19 cellular contexts compared by ENCODE assay signal in the genomic region with DNA sequence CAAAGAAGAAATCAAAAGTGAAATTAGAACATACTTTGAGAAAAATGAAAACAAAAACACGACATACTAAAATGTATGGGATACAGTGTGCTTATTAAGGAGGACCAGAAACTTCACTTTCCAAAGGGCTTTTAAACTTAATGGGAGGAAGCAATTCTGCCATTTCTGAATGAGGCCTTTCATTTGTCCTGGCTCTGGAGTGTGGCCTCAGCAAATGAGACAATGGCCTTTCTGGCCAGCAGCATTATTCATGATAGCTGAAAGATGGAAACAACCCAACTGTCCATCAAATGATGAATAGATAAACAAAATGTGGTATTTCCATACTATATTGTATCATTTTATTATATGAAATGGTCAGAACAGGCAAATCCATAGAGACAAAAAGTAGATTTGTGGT.
DNase-seq lines count a peak whose midpoint lies in the region; ATAC-seq, FAIRE-seq and TF ChIP-seq lines count a peak whose summit lies in the region.
"Had no signal": no experiment of that assay in that cellular context is flagged by ENCODE, and none has a peak within 500 bp of the region (broad histone marks: within the 10 kb centered on the region; RNA-seq: fewer than 3 reads in every experiment).

No MANE protein-coding gene starts in this region.

- ATAC-seq in HepG2 (no peak), HG03045 (IDR thresholded peaks at IDR 0.05; ENCODE audit: unreplicated experiment) (no peak)

- H3K9ac ChIP-seq in HepG2 (ENCODE audit: insufficient read depth, low read depth, low read length) = no peak overlapping the region

- no peak for TF ChIP-seq RAD21 in HepG2 (CRISPR knock-in tag; IDR thresholded peaks at IDR 0.05)

- intact Hi-C loops in posterior cingulate gyrus (cut with DNase I) = no loop called here
- intact Hi-C loops in HepG2 (cut with micrococcal nuclease; ENCODE audit: unreplicated experiment) = no loop called here

- TF ChIP-seq CTCF in endothelial cell (IDR thresholded peaks at IDR 0.05; ENCODE audit: unreplicated experiment) (no peak), HepG2 (CRISPR knock-in tag; IDR thresholded peaks at IDR 0.05) (no peak)

- no peaks in the 10 kb centered on the region for H3K79me2 ChIP-seq in HepG2 (ENCODE audit: insufficient read depth, low read length)

- DNase-seq in C1 segment of cervical spinal cord (lab: John Stamatoyannopoulos, UW) = peak in 8 of 14 donors; percentile 2 to 19 (median 10)
- peak in 45 of 61 donors; percentile 0 to 78 (median 24) for DNase-seq in caudate nucleus (lab: John Stamatoyannopoulos, UW)
- DNase-seq in medulla oblongata (ENCODE audit: extremely low spot score) = peak; percentile 90
- peak in 6 of 10 donors; percentile 12 to 82 (median 28) for DNase-seq in posterior cingulate gyrus
- no peak for DNase-seq in NCI-H187 treated with DMSO at 0.1 percent for 48 hours (lab: John Stamatoyannopoulos, UW)
- DNase-seq in endothelial cell (ENCODE audit: low spot score) = no peak
- no peak for DNase-seq in HepG2 (ENCODE audit: low spot score)
- DNase-seq: Caco-2; DMS153; IMR-90; Karpas-422; MG63; NCI-H1092; NCI-H526 treated with DMSO at 0.1 percent for 48 hours; NK-92 treated with Interleukin-12 subunit alpha and Interleukin-12 subunit beta, amount 100 ng/mL, for 24 hours; RPMI8226; SIG-M5 had no signal

- H3K9me3 ChIP-seq in HepG2 (ENCODE audit: low read length) = no peaks in the 10 kb centered on the region
- H3K9me3 ChIP-seq: Caco-2, HAP-1, MG63 had no signal

- TF ChIP-seq EP300 in HepG2 (IDR thresholded peaks at IDR 0.05; ENCODE audit: low read depth in 2 of 2, low read length in 2 of 2) (no peak), HepG2 (CRISPR knock-in tag; IDR thresholded peaks at IDR 0.05; ENCODE audit: borderline replicate concordance) (no peak)

- CTCF ChIA-PET in HepG2 (lab: Yijun Ruan, JAX; ENCODE audit: low intra/inter-chr PET ratio, low total read pairs) = no interaction called here

- H3K36me3 Mint-ChIP-seq in endothelial cell (ENCODE audit: low read depth, unreplicated experiment) = no peaks in the 10 kb centered on the region

- POLR2A ChIA-PET in HepG2 (lab: Yijun Ruan, JAX) = no interaction called here

- H3K4me1 Mint-ChIP-seq in endothelial cell (ENCODE audit: unreplicated experiment) = no peaks in the 10 kb centered on the region

- no peak overlapping the region for H3K4me2 ChIP-seq in HepG2 (ENCODE audit: low read depth, low read length)

- H3K27me3 Mint-ChIP-seq in endothelial cell (ENCODE audit: unreplicated experiment) = peaks cover 2% of the 10 kb centered on the region

- no peak for TF ChIP-seq POLR2A in HepG2 (IDR thresholded peaks at IDR 0.05; ENCODE audit: insufficient read depth in 1 of 2, low read depth in 2 of 2, low read length in 2 of 2)

- in situ Hi-C loops in HepG2 (cut with HindIII; ENCODE audit: extremely low pct_ligation_motif_present, low pct_unique_long_range_greater_than_20kb) = no loop called here

- FAIRE-seq in HepG2 (lab: Jason Lieb, UNC) = no peak

- WGBS in HepG2 (ENCODE audit: low lambda C conversion rate) = 54% methylated on average over 1 of the region's 1 CpG

- H3K27ac ChIP-seq in caudate nucleus (ENCODE audit: low read depth, low read length) (peak overlapping the region; percentile 24), HepG2 (ENCODE audit: extremely low read length, insufficient read depth, low read length) (no peak overlapping the region)

- no peaks in the 10 kb centered on the region for H4K20me1 ChIP-seq in HepG2 (ENCODE audit: insufficient read depth, low read length)

- no peak overlapping the region for H3K4me3 Mint-ChIP-seq in endothelial cell (ENCODE audit: unreplicated experiment)

- no peak overlapping the region for H3K27ac Mint-ChIP-seq in endothelial cell (ENCODE audit: unreplicated experiment)

- no peaks in the 10 kb centered on the region for H3K4me1 ChIP-seq in HepG2 (ENCODE audit: insufficient read depth, low read length)
- H3K4me1 ChIP-seq: Caco-2, HAP-1 had no signal

- H3K36me3 ChIP-seq in HepG2 (replicated peaks in 1 of 2; ENCODE audit: control insufficient read depth in 1 of 2, insufficient read depth in 2 of 2, low read length in 2 of 2) = no peaks in the 10 kb centered on the region
- H3K36me3 ChIP-seq: HAP-1, MG63 had no signal

- no peak overlapping the region for H3K4me3 ChIP-seq in HepG2 (replicated peaks in 1 of 3; ENCODE audit: insufficient read depth in 1 of 3, low read depth in 2 of 3, low read length in 3 of 3)
- H3K4me3 ChIP-seq: HAP-1, MG63 had no signal

- no peak overlapping the region for H2AFZ ChIP-seq in HepG2 (ENCODE audit: low read length)

- H3K27me3 ChIP-seq in HepG2 (ENCODE audit: control insufficient read depth in 1 of 2, insufficient read depth in 2 of 2, low read length in 2 of 2) = no peaks in the 10 kb centered on the region
- H3K27me3 ChIP-seq: MG63 had no signal

- H3K9me3 Mint-ChIP-seq in endothelial cell (ENCODE audit: unreplicated experiment) = no peaks in the 10 kb centered on the region

- no TSS peak for BruUV-seq in HepG2 (replicated peaks; lab: Mats Ljungman, UMichigan)

TF ChIP-seq in HepG2, 621 proteins besides CTCF, POLR2A, EP300 and RAD21 (continues in another document):
- TF ChIP-seq, protein P1, sequence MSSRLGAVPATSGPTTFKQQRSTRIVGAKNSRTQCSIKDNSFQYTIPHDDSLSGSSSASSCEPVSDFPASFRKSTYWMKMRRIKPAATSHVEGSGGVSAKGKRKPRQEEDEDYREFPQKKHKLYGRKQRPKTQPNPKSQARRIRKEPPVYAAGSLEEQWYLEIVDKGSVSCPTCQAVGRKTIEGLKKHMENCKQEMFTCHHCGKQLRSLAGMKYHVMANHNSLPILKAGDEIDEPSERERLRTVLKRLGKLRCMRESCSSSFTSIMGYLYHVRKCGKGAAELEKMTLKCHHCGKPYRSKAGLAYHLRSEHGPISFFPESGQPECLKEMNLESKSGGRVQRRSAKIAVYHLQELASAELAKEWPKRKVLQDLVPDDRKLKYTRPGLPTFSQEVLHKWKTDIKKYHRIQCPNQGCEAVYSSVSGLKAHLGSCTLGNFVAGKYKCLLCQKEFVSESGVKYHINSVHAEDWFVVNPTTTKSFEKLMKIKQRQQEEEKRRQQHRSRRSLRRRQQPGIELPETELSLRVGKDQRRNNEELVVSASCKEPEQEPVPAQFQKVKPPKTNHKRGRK (CRISPR knock-in tag; IDR thresholded peaks at IDR 0.05) = no peak
- TF ChIP-seq HDAC2 (CRISPR knock-in tag; IDR thresholded peaks at IDR 0.05) (no peak), NFKBIZ (CRISPR knock-in tag; IDR thresholded peaks at IDR 0.05) (no peak), NKX3-1 (CRISPR knock-in tag; IDR thresholded peaks at IDR 0.05) (no peak), ASH2L (IDR thresholded peaks at IDR 0.05; ENCODE audit: insufficient read length, low read depth, low read length) (no peak), ZNF350 (CRISPR knock-in tag; IDR thresholded peaks at IDR 0.05; ENCODE audit: borderline replicate concordance, low read depth) (no peak), ZFYVE20 (CRISPR knock-in tag; IDR thresholded peaks at IDR 0.05; ENCODE audit: borderline replicate concordance, low read depth) (no peak), RBFOX2 (IDR thresholded peaks at IDR 0.05; ENCODE audit: low read depth, low read length) (no peak)
- TF ChIP-seq, protein P2, sequence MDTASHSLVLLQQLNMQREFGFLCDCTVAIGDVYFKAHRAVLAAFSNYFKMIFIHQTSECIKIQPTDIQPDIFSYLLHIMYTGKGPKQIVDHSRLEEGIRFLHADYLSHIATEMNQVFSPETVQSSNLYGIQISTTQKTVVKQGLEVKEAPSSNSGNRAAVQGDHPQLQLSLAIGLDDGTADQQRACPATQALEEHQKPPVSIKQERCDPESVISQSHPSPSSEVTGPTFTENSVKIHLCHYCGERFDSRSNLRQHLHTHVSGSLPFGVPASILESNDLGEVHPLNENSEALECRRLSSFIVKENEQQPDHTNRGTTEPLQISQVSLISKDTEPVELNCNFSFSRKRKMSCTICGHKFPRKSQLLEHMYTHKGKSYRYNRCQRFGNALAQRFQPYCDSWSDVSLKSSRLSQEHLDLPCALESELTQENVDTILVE (CRISPR knock-in tag; IDR thresholded peaks at IDR 0.05) = no peak
- TF ChIP-seq, protein P3, sequence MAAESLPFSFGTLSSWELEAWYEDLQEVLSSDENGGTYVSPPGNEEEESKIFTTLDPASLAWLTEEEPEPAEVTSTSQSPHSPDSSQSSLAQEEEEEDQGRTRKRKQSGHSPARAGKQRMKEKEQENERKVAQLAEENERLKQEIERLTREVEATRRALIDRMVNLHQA (CRISPR knock-in tag; IDR thresholded peaks at IDR 0.05) = no peak
- TF ChIP-seq, protein P4, sequence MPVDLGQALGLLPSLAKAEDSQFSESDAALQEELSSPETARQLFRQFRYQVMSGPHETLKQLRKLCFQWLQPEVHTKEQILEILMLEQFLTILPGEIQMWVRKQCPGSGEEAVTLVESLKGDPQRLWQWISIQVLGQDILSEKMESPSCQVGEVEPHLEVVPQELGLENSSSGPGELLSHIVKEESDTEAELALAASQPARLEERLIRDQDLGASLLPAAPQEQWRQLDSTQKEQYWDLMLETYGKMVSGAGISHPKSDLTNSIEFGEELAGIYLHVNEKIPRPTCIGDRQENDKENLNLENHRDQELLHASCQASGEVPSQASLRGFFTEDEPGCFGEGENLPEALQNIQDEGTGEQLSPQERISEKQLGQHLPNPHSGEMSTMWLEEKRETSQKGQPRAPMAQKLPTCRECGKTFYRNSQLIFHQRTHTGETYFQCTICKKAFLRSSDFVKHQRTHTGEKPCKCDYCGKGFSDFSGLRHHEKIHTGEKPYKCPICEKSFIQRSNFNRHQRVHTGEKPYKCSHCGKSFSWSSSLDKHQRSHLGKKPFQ (CRISPR knock-in tag; IDR thresholded peaks at IDR 0.05; ENCODE audit: insufficient replicate concordance) = no peak
- TF ChIP-seq, protein P5, sequence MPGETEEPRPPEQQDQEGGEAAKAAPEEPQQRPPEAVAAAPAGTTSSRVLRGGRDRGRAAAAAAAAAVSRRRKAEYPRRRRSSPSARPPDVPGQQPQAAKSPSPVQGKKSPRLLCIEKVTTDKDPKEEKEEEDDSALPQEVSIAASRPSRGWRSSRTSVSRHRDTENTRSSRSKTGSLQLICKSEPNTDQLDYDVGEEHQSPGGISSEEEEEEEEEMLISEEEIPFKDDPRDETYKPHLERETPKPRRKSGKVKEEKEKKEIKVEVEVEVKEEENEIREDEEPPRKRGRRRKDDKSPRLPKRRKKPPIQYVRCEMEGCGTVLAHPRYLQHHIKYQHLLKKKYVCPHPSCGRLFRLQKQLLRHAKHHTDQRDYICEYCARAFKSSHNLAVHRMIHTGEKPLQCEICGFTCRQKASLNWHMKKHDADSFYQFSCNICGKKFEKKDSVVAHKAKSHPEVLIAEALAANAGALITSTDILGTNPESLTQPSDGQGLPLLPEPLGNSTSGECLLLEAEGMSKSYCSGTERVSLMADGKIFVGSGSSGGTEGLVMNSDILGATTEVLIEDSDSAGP (CRISPR knock-in tag; IDR thresholded peaks at IDR 0.05; ENCODE audit: borderline replicate concordance) = no peak

Comparison
In these comparisons a context has a peak if more than half of its experiments do, and no peak if none do; other contexts are left out.
1. DNase-seq: peak in C1 segment of cervical spinal cord (8 of 14), caudate nucleus (45 of 61), medulla oblongata (single experiment) and posterior cingulate gyrus (6 of 10); none in NCI-H187 treated with DMSO at 0.1 percent for 48 hours (single experiment), endothelial cell (single experiment) and HepG2 (single experiment).